In the genomic region with DNA sequence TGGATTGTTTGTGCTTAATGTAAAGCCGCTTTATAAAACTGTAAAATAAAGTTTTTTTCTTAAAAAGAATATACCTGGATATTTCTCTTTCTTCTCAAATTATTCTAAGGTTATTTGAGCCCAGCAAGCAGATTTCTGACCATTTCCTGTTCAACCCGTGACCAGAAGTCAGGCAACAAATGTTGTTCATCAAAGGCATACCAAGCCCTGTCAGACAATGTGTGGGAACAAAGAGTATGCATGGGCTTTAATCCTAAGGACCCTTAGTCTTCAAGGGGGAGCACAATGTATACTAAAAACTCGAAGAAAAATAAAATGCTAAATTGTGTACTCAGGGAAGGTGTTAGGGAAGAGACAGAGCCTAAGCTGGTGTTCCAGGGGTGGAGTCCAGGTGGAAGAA, we compare ENCODE assay signal across 19 cellular contexts. TPM values are rescaled to one million over a fixed set of nuclear protein-coding genes. Genes with fewer than 3 reads are reported as not detected.
DNase-seq lines count a peak whose midpoint lies in the region; ATAC-seq and TF ChIP-seq lines count a peak whose summit lies in the region.
"Had no signal": no experiment of that assay in that cellular context is flagged by ENCODE, and none has a peak within 500 bp of the region (broad histone marks: within the 10 kb centered on the region; RNA-seq: fewer than 3 reads in every experiment).

No MANE protein-coding gene starts in this region.

- intact Hi-C loops in uterus (cut with DNase I; ENCODE audit: low total_unique reads): no loop called here

- no peaks in the 10 kb centered on the region for H4K20me1 ChIP-seq in GM23338 (replicated peaks; ENCODE audit: insufficient read depth)

- no peak overlapping the region for H2AFZ ChIP-seq in GM23338

- POLR2A ChIA-PET in WTC11 (lab: Charles Lee): interaction anchor here (1.1 kb wide), 1 partner anchor 54 kb away, joined by 4 read pairs; no protein-coding TSS in a partner anchor

- H3K9me2 ChIP-seq in GM23338 (ENCODE audit: insufficient read depth): no peaks in the 10 kb centered on the region

- 0 out of 2 replicates have a peak overlapping the region, but pooled peaks have one; percentile 12 for H3K4me2 ChIP-seq in GM23338

- H3K27me3 ChIP-seq in GM23338 (ENCODE audit: insufficient read depth) (no peaks in the 10 kb centered on the region), uterus (no peaks in the 10 kb centered on the region)

- H3K4me3 ChIP-seq in GM23338 (no peak overlapping the region), uterus (no peak overlapping the region)

- peaks cover 16% of the 10 kb centered on the region for H3K4me1 ChIP-seq in GM23338 (ENCODE audit: insufficient read depth)
- no peaks in the 10 kb centered on the region for H3K4me1 ChIP-seq in uterus

- DNase-seq in GM23338 (ENCODE audit: low spot score) (peak; percentile 63), WTC11 (ENCODE audit: low spot score) (no peak), endothelial cell (ENCODE audit: low spot score) (no peak), lung microvascular endothelial cell (ENCODE audit: low read depth in 2 of 2) (peak; percentile 42 to 47), uterus (no peak), NCI-H2171 (lab: John Stamatoyannopoulos, UW) (no peak), NCI-H146 (lab: John Stamatoyannopoulos, UW) (no peak)
- DNase-seq: CD8-positive, alpha-beta memory T cell; GOT3; Karpas-422; NCI-H187; NCI-H2227 treated with DMSO at 0.1 percent for 48 hours; NCI-H510A; NK-92 treated with Interleukin-12 subunit alpha and Interleukin-12 subunit beta, amount 100 ng/mL, for 24 hours; SIG-M5 had no signal

- ATAC-seq in GM23338 (peak; percentile 73), WTC11 (peak; percentile 49), HG03095 (IDR thresholded peaks at IDR 0.05; ENCODE audit: unreplicated experiment) (no peak)
- ATAC-seq: Panc1 had no signal

- no peak overlapping the region for H3K27ac Mint-ChIP-seq in GM23338
- H3K27ac Mint-ChIP-seq in WTC11: no peak overlapping the region
- H3K27ac Mint-ChIP-seq in endothelial cell (ENCODE audit: unreplicated experiment): peak overlapping the region; percentile 15
- H3K27ac Mint-ChIP-seq: CD8-positive, alpha-beta memory T cell; IgD-negative memory B cell had no signal

- H3K36me3 ChIP-seq in GM23338 (ENCODE audit: insufficient read depth): no peaks in the 10 kb centered on the region
- no peaks in the 10 kb centered on the region for H3K36me3 ChIP-seq in uterus

- H3K4me3 Mint-ChIP-seq in GM23338: no peak overlapping the region; the same call in 2 of the 3 replicates
- H3K4me3 Mint-ChIP-seq in WTC11: no peak overlapping the region
- no peak overlapping the region for H3K4me3 Mint-ChIP-seq in endothelial cell (ENCODE audit: unreplicated experiment)
- H3K4me3 Mint-ChIP-seq: CD8-positive, alpha-beta memory T cell; IgD-negative memory B cell had no signal

- H3K27me3 Mint-ChIP-seq in GM23338 (ENCODE audit: insufficient read depth, low read depth, poor library complexity): no peaks in the 10 kb centered on the region
- no peaks in the 10 kb centered on the region for H3K27me3 Mint-ChIP-seq in WTC11 (ENCODE audit: low read depth)
- H3K27me3 Mint-ChIP-seq in endothelial cell (ENCODE audit: unreplicated experiment): no peaks in the 10 kb centered on the region
- H3K27me3 Mint-ChIP-seq: IgD-negative memory B cell had no signal

- H3K9me3 Mint-ChIP-seq in GM23338 (no peaks in the 10 kb centered on the region), WTC11 (no peaks in the 10 kb centered on the region), endothelial cell (ENCODE audit: unreplicated experiment) (no peaks in the 10 kb centered on the region)
- H3K9me3 Mint-ChIP-seq: CD8-positive, alpha-beta memory T cell; IgD-negative memory B cell had no signal

- H3K36me3 Mint-ChIP-seq in GM23338 (ENCODE audit: low read depth) (no peaks in the 10 kb centered on the region), WTC11 (no peaks in the 10 kb centered on the region), endothelial cell (ENCODE audit: low read depth, unreplicated experiment) (no peaks in the 10 kb centered on the region)
- H3K36me3 Mint-ChIP-seq: IgD-negative memory B cell had no signal

- no peaks in the 10 kb centered on the region for H3F3A ChIP-seq in GM23338 (replicated peaks; ENCODE audit: low read depth)

- TF ChIP-seq POLR2A in uterus (IDR thresholded peaks at IDR 0.05): no peak

- no peaks in the 10 kb centered on the region for H3K79me2 ChIP-seq in GM23338 (replicated peaks; ENCODE audit: insufficient read depth)

- no peak overlapping the region for H3K27ac ChIP-seq in GM23338 (ENCODE audit: low read depth)
- no peak overlapping the region for H3K27ac ChIP-seq in uterus
- H3K27ac ChIP-seq: C4-2B had no signal

- CTCF ChIA-PET in WTC11 (lab: Charles Lee): interaction anchor here (0.6 to 1.3 kb wide), 4 partner anchors 13 to 241 kb away, joined by 3 read pairs; no protein-coding TSS in a partner anchor

- TF ChIP-seq CTCF in GM23338 (conservative IDR thresholded peaks at IDR 0.05; ENCODE audit: low read depth in 2 of 2): no peak
- TF ChIP-seq CTCF in WTC11 (IDR thresholded peaks at IDR 0.05): no peak
- TF ChIP-seq CTCF in endothelial cell (IDR thresholded peaks at IDR 0.05; ENCODE audit: unreplicated experiment): no peak
- no peak for TF ChIP-seq CTCF in uterus (IDR thresholded peaks at IDR 0.05)

- no peaks in the 10 kb centered on the region for H3K9me3 ChIP-seq in uterus

- H3K4me1 Mint-ChIP-seq in GM23338: peaks cover 40% of the 10 kb centered on the region
- H3K4me1 Mint-ChIP-seq in WTC11: peaks cover 39% of the 10 kb centered on the region
- peaks cover 8% of the 10 kb centered on the region for H3K4me1 Mint-ChIP-seq in endothelial cell (ENCODE audit: unreplicated experiment)
- H3K4me1 Mint-ChIP-seq: CD8-positive, alpha-beta memory T cell had no signal

TF ChIP-seq in GM23338, 12 proteins besides CTCF, POLR2A, EP300 and RAD21:
- TF ChIP-seq ZNF331 (CRISPR knock-in tag; IDR thresholded peaks at IDR 0.05; ENCODE audit: low read depth) (no peak), ZNF114 (CRISPR knock-in tag; IDR thresholded peaks at IDR 0.05) (no peak), JUNB (IDR thresholded peaks at IDR 0.05; ENCODE audit: unreplicated experiment) (no peak)
- TF ChIP-seq, protein P1, sequence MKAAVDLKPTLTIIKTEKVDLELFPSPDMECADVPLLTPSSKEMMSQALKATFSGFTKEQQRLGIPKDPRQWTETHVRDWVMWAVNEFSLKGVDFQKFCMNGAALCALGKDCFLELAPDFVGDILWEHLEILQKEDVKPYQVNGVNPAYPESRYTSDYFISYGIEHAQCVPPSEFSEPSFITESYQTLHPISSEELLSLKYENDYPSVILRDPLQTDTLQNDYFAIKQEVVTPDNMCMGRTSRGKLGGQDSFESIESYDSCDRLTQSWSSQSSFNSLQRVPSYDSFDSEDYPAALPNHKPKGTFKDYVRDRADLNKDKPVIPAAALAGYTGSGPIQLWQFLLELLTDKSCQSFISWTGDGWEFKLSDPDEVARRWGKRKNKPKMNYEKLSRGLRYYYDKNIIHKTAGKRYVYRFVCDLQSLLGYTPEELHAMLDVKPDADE (IDR thresholded peaks at IDR 0.05): no peak

TF ChIP-seq in WTC11, 78 proteins besides CTCF, POLR2A, EP300 and RAD21:
- no peak for TF ChIP-seq SMAD4 (CRISPR knock-in tag; IDR thresholded peaks at IDR 0.05)

RNA-seq across cellular contexts. Expression of gene PAQR5, which starts 26.6 kb away (rescaled TPM):
- 14.5 and 17.7 TPM in 2 replicates for total RNA-seq in GM23338 (2014; rRNA removed; shearing (Covaris generic))
- 8.7 and 10.0 TPM in 2 replicates for polyA plus RNA-seq in GM23338 (2016; fragmentation: Nextera tagmentation; extraction: Ambion mirVana)
- 9.4 to 11.5 TPM (median 11.4 TPM) in 3 replicates for total RNA-seq in WTC11 (2021)
- 0.15 TPM for total RNA-seq in endothelial cell (ENCODE audit: unreplicated experiment)
- not detected in 2 replicates for total RNA-seq in lung microvascular endothelial cell
- total RNA-seq in uterus: under 1 TPM in 2 of 4 donors, not detected in 2; 0.28 to 0.61 TPM
- total RNA-seq: CD8-positive, alpha-beta memory T cell had no signal
- polyA plus RNA-seq: CD8-positive, alpha-beta memory T cell; IgD-negative memory B cell had no signal

Comparison
In these comparisons a context has a peak if more than half of its experiments do, and no peak if none do; other contexts are left out.
1. DNase-seq: peak in GM23338 (single experiment) and lung microvascular endothelial cell (2 of 2); none in WTC11 (single experiment), endothelial cell (single experiment), uterus (0 of 2), NCI-H2171 (single experiment) and NCI-H146 (single experiment).